In the genomic region with DNA sequence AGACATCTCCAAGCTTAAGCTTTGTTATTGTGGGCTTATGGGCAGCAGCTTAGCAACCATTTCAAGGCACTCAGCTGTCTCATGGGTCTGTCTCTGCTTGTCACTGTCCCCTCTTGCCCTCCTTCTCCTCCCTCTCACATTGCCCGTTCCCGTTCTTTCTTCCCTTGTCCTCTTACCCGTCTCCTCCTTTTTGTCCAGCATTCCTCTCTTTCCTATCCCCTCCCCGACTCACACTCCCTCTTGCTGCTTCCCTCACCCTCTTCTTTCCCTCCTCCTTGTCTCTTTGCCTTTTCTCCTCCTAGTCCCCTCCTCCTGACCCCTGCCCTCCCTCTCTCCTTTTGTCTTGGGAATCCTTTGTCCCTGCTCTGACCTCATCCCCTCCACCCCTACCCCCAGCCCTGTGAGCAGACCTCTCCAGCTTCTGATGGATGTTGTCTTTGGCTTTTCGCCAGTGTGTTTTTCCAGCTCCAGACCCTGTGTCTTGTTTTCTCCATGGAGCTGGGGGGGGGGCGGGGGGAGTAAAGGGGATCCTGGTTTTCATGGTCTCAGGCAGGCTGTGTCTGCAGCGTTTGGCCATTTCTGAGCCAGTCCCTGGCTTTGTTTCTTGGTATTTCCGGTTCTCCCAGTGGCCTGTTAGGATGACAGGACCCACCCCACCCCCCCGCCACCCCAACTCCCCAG, we compare ENCODE assay signal across 8 cellular contexts. TPM values are rescaled to one million over a fixed set of nuclear protein-coding genes. Genes with fewer than 3 reads are reported as not detected.
DNase-seq lines count a peak whose midpoint lies in the region; ATAC-seq and TF ChIP-seq lines count a peak whose summit lies in the region.

No MANE protein-coding gene starts in this region.

- peaks cover 24% of the 10 kb centered on the region for H3K4me1 ChIP-seq in iPS-20b (ENCODE audit: insufficient read depth, low read length)

- peak overlapping the region; percentile 96 for H3K27ac Mint-ChIP-seq in WTC11
- H3K27ac Mint-ChIP-seq in stimulated activated naive B cell treated with anti-CD40 and anti-IgM and Interleukin-4, amounts not matched to agents 10 μg/mL and 1 μg/mL and 100 μg/mL, for 72 hours = peak overlapping the region; percentile 56

- H3K4me3 ChIP-seq in iPS-20b (ENCODE audit: low read length) = peak overlapping the region; percentile 62

- peak overlapping the region; percentile 81 for H3K9ac ChIP-seq in iPS-20b (ENCODE audit: low read depth, low read length)

- ATAC-seq in WTC11 = peak; percentile 98
- no peak for ATAC-seq in stimulated activated naive B cell treated with anti-CD40 and anti-IgM and Interleukin-4, amounts not matched to agents 10 μg/mL and 1 μg/mL and 100 μg/mL, for 72 hours (replicated peaks)
- ATAC-seq in GM21717 (IDR thresholded peaks at IDR 0.05; ENCODE audit: unreplicated experiment) = no peak

- H3K36me3 ChIP-seq in iPS-20b (ENCODE audit: insufficient read depth, low read depth, low read length) = no peaks in the 10 kb centered on the region

- peak; percentile 45 for DNase-seq in HuH-7.5 (ENCODE audit: low spot score)
- DNase-seq in WTC11 (ENCODE audit: low spot score) = peak; percentile 70
- DNase-seq in stimulated activated naive B cell treated with anti-CD40 and anti-IgM and Interleukin-4, amounts not matched to agents 10 μg/mL and 1 μg/mL and 100 μg/mL, for 72 hours = no peak
- DNase-seq in germinal center (ENCODE audit: low spot score) = no peak
- no peak for DNase-seq in stimulated activated CD8-positive, alpha-beta memory T cell treated with anti-CD3 and anti-CD28 coated beads, Interleukin-4, amount 100 ng/mL, for 48 hours
- no peak for DNase-seq in RPMI8226

- H3K27me3 ChIP-seq in iPS-20b (ENCODE audit: insufficient read depth, low read length) = no peaks in the 10 kb centered on the region

- H3K27me3 Mint-ChIP-seq in WTC11 (ENCODE audit: low read depth) = no peaks in the 10 kb centered on the region
- no peaks in the 10 kb centered on the region for H3K27me3 Mint-ChIP-seq in stimulated activated naive B cell treated with anti-CD40 and anti-IgM and Interleukin-4, amounts not matched to agents 10 μg/mL and 1 μg/mL and 100 μg/mL, for 72 hours

- H3K36me3 Mint-ChIP-seq in WTC11 = no peaks in the 10 kb centered on the region
- peaks cover 14 to 24% of the 10 kb centered on the region in 2 donors for H3K36me3 Mint-ChIP-seq in stimulated activated naive B cell treated with anti-CD40 and anti-IgM and Interleukin-4, amounts not matched to agents 10 μg/mL and 1 μg/mL and 100 μg/mL, for 72 hours

- peak overlapping the region; percentile 99 for H3K27ac ChIP-seq in iPS-20b (ENCODE audit: low read length)

- no peak for TF ChIP-seq CTCF in WTC11 (IDR thresholded peaks at IDR 0.05)

- peaks cover 50% of the 10 kb centered on the region for H3K4me1 Mint-ChIP-seq in WTC11
- H3K4me1 Mint-ChIP-seq in stimulated activated naive B cell treated with anti-CD40 and anti-IgM and Interleukin-4, amounts not matched to agents 10 μg/mL and 1 μg/mL and 100 μg/mL, for 72 hours = peaks cover 42 to 79% of the 10 kb centered on the region in 2 donors

- H3K9me3 ChIP-seq in iPS-20b (ENCODE audit: insufficient read depth, low read depth, low read length) = no peaks in the 10 kb centered on the region

- CTCF ChIA-PET in WTC11 (lab: Charles Lee) = interaction anchor here (1.2 to 1.4 kb wide), 2 partner anchors 10 to 45 kb away, joined by 3 read pairs; no protein-coding TSS in a partner anchor

- no peaks in the 10 kb centered on the region for H3K9me3 Mint-ChIP-seq in WTC11
- H3K9me3 Mint-ChIP-seq in stimulated activated naive B cell treated with anti-CD40 and anti-IgM and Interleukin-4, amounts not matched to agents 10 μg/mL and 1 μg/mL and 100 μg/mL, for 72 hours = no peaks in the 10 kb centered on the region

- POLR2A ChIA-PET in WTC11 (lab: Charles Lee) = interaction anchor here (1.2 to 1.4 kb wide), 4 partner anchors 10 to 81 kb away, joined by 3 to 6 read pairs (median 3); a partner anchor contains a TSS

- peak overlapping the region; percentile 61 for H3K4me3 Mint-ChIP-seq in WTC11
- peak overlapping the region in 1 of 2 donors; percentile 55 for H3K4me3 Mint-ChIP-seq in stimulated activated naive B cell treated with anti-CD40 and anti-IgM and Interleukin-4, amounts not matched to agents 10 μg/mL and 1 μg/mL and 100 μg/mL, for 72 hours

TF ChIP-seq in WTC11, 78 proteins besides CTCF, POLR2A, EP300 and RAD21 (continues in another document):
- TF ChIP-seq PRRX2 (CRISPR knock-in tag; IDR thresholded peaks at IDR 0.05) (no peak), ELF4 (CRISPR knock-in tag; IDR thresholded peaks at IDR 0.05; ENCODE audit: low read depth) (no peak), TP53 (CRISPR knock-in tag; IDR thresholded peaks at IDR 0.05) (no peak), FOXK1 (CRISPR knock-in tag; IDR thresholded peaks at IDR 0.05) (0 out of 2 replicates have a peak, but pooled peaks have one; percentile 47), GRHL2 (CRISPR knock-in tag; IDR thresholded peaks at IDR 0.05; ENCODE audit: insufficient replicate concordance, severe bottlenecking) (no peak), NFE2L1 (CRISPR knock-in tag; IDR thresholded peaks at IDR 0.05) (no peak), RELA (CRISPR knock-in tag; IDR thresholded peaks at IDR 0.05; ENCODE audit: borderline replicate concordance) (no peak), ETV6 (CRISPR knock-in tag; IDR thresholded peaks at IDR 0.05) (0 out of 2 replicates have a peak, but pooled peaks have one; percentile 50), GTF2I (CRISPR knock-in tag; conservative IDR thresholded peaks at IDR 0.05) (no peak), TEAD1 (CRISPR knock-in tag; IDR thresholded peaks at IDR 0.05) (0 out of 2 replicates have a peak, but pooled peaks have one; percentile 28)
- TF ChIP-seq, protein P1, sequence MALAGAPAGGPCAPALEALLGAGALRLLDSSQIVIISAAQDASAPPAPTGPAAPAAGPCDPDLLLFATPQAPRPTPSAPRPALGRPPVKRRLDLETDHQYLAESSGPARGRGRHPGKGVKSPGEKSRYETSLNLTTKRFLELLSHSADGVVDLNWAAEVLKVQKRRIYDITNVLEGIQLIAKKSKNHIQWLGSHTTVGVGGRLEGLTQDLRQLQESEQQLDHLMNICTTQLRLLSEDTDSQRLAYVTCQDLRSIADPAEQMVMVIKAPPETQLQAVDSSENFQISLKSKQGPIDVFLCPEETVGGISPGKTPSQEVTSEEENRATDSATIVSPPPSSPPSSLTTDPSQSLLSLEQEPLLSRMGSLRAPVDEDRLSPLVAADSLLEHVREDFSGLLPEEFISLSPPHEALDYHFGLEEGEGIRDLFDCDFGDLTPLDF (CRISPR knock-in tag; IDR thresholded peaks at IDR 0.05) = no peak
- TF ChIP-seq, protein P2, sequence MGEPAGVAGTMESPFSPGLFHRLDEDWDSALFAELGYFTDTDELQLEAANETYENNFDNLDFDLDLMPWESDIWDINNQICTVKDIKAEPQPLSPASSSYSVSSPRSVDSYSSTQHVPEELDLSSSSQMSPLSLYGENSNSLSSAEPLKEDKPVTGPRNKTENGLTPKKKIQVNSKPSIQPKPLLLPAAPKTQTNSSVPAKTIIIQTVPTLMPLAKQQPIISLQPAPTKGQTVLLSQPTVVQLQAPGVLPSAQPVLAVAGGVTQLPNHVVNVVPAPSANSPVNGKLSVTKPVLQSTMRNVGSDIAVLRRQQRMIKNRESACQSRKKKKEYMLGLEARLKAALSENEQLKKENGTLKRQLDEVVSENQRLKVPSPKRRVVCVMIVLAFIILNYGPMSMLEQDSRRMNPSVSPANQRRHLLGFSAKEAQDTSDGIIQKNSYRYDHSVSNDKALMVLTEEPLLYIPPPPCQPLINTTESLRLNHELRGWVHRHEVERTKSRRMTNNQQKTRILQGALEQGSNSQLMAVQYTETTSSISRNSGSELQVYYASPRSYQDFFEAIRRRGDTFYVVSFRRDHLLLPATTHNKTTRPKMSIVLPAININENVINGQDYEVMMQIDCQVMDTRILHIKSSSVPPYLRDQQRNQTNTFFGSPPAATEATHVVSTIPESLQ (CRISPR knock-in tag; IDR thresholded peaks at IDR 0.05) = no peak
- TF ChIP-seq, protein P3, sequence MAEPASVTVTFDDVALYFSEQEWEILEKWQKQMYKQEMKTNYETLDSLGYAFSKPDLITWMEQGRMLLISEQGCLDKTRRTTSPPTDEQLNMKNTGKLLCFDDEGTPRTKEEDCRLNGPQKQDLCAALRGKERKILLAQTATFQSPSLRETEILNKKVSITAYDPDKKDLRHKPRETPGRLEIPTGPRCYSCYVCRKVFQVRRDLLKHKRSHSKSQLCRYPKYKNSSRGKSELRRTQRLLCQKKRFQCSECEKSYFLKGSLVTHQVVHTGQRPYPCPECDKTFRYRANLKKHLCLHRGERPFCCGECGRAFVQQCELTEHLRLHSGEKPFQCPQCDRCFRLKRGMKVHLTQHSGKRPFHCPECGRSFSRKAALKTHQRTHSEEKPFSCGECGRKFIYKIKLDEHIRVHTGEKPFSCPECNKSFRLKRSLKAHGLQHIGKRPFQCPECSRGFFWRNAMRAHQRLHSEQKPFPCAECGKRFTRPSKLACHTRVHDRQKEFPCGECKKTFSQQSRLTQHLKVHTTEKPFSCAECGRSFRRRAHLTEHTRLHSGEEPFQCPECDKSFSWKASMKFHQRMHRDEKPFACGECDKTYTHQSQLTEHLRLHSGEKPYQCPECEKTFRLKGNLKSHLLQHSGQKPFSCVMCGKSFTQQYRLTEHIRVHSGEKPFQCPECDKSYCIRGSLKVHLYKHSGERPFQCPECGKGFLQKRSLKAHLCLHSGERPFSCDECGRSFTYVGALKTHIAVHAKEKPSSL (CRISPR knock-in tag; conservative IDR thresholded peaks at IDR 0.05) = no peak
- TF ChIP-seq, protein P4, sequence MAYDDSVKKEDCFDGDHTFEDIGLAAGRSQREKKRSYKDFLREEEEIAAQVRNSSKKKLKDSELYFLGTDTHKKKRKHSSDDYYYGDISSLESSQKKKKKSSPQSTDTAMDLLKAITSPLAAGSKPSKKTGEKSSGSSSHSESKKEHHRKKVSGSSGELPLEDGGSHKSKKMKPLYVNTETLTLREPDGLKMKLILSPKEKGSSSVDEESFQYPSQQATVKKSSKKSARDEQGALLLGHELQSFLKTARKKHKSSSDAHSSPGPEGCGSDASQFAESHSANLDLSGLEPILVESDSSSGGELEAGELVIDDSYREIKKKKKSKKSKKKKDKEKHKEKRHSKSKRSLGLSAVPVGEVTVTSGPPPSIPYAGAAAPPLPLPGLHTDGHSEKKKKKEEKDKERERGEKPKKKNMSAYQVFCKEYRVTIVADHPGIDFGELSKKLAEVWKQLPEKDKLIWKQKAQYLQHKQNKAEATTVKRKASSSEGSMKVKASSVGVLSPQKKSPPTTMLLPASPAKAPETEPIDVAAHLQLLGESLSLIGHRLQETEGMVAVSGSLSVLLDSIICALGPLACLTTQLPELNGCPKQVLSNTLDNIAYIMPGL (CRISPR knock-in tag; IDR thresholded peaks at IDR 0.05) = no peak
- TF ChIP-seq, protein P5, sequence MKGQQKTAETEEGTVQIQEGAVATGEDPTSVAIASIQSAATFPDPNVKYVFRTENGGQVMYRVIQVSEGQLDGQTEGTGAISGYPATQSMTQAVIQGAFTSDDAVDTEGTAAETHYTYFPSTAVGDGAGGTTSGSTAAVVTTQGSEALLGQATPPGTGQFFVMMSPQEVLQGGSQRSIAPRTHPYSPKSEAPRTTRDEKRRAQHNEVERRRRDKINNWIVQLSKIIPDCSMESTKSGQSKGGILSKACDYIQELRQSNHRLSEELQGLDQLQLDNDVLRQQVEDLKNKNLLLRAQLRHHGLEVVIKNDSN (CRISPR knock-in tag; IDR thresholded peaks at IDR 0.05) = no peak

RNA-seq across cellular contexts. Expression of a gene that starts 47.9 kb away (rescaled TPM):
- total RNA-seq in WTC11 (2021) = 34.6 to 41.0 TPM (median 34.8 TPM) in 3 replicates

Comparison
In these comparisons a context has a peak if more than half of its experiments do, and no peak if none do; other contexts are left out.
1. DNase-seq: peak in HuH-7.5 (single experiment) and WTC11 (single experiment); none in stimulated activated naive B cell treated with anti-CD40 and anti-IgM and Interleukin-4, amounts not matched to agents 10 μg/mL and 1 μg/mL and 100 μg/mL, for 72 hours (single experiment), germinal center (single experiment), stimulated activated CD8-positive, alpha-beta memory T cell treated with anti-CD3 and anti-CD28 coated beads, Interleukin-4, amount 100 ng/mL, for 48 hours (single experiment) and RPMI8226 (single experiment).